11 cellular contexts compared by ENCODE assay signal in genomic region chr6:2450546-2450945, GRCh38.
DNase-seq lines count a peak whose midpoint lies in the region; ATAC-seq and TF ChIP-seq lines count a peak whose summit lies in the region.
"Had no signal": no experiment of that assay in that cellular context is flagged by ENCODE, and none has a peak within 500 bp of the region (broad histone marks: within the 10 kb centered on the region; RNA-seq: fewer than 3 reads in every experiment).

No MANE protein-coding gene starts in this region.

- TF ChIP-seq POLR2A in ovary (IDR thresholded peaks at IDR 0.05), result no peak

- H3K36me3 ChIP-seq in SK-N-SH (replicated peaks in 1 of 2; ENCODE audit: control insufficient read depth in 1 of 2, insufficient read depth in 2 of 2, low read length in 1 of 2), result no peaks in the 10 kb centered on the region
- no peaks in the 10 kb centered on the region for H3K36me3 ChIP-seq in ovary
- H3K36me3 ChIP-seq: breast epithelium had no signal

- H3K4me1 Mint-ChIP-seq in mesothelial cell of epicardium, result peaks cover 31% of the 10 kb centered on the region
- peaks cover 6% of the 10 kb centered on the region for H3K4me1 Mint-ChIP-seq in activated CD4-positive, alpha-beta T cell treated with anti-CD3 and anti-CD28 coated beads, Interleukin-2, amount 10 ng/mL, durations not matched to agents 7 days and 5 days

- WGBS in SK-N-SH (ENCODE audit: low lambda C conversion rate), result 3% methylated on average over 11 of the region's 12 CpGs
- WGBS in ovary, 3 donors, result 7 to 39% (median 8%) methylated on average over 12 of the region's 12 CpGs

- H3K27ac Mint-ChIP-seq in mesothelial cell of epicardium, result no peak overlapping the region
- H3K27ac Mint-ChIP-seq in activated CD4-positive, alpha-beta T cell treated with anti-CD3 and anti-CD28 coated beads, Interleukin-2, amount 10 ng/mL, durations not matched to agents 7 days and 5 days, result no peak overlapping the region
- H3K27ac Mint-ChIP-seq: CD8-positive, alpha-beta T cell had no signal

- H3K27me3 ChIP-seq in SK-N-SH (ENCODE audit: insufficient read depth), result no peaks in the 10 kb centered on the region; the same call in 1 of the 2 replicates
- H3K27me3 ChIP-seq in ovary, result no peaks in the 10 kb centered on the region
- H3K27me3 ChIP-seq: breast epithelium had no signal

- H3K4me2 ChIP-seq in SK-N-SH, result peak overlapping the region; percentile 7; the same call in 1 of the 2 replicates

- H3K4me3 Mint-ChIP-seq in mesothelial cell of epicardium, result no peak overlapping the region
- H3K4me3 Mint-ChIP-seq in activated CD4-positive, alpha-beta T cell treated with anti-CD3 and anti-CD28 coated beads, Interleukin-2, amount 10 ng/mL, durations not matched to agents 7 days and 5 days, result no peak overlapping the region
- H3K4me3 Mint-ChIP-seq: CD8-positive, alpha-beta T cell had no signal

- peaks cover 8% of the 10 kb centered on the region for H3K27me3 Mint-ChIP-seq in mesothelial cell of epicardium (ENCODE audit: low read depth)
- H3K27me3 Mint-ChIP-seq in activated CD4-positive, alpha-beta T cell treated with anti-CD3 and anti-CD28 coated beads, Interleukin-2, amount 10 ng/mL, durations not matched to agents 7 days and 5 days, result peaks cover 11% of the 10 kb centered on the region

- H3K9me2 ChIP-seq in SK-N-SH, result no peaks in the 10 kb centered on the region

- peak; percentile 17 for DNase-seq in DMS79 (lab: John Stamatoyannopoulos, UW)
- DNase-seq in NCI-H2107 (lab: John Stamatoyannopoulos, UW), result peak; percentile 50
- DNase-seq in SK-N-SH, result peak; percentile 68
- DNase-seq in mesothelial cell of epicardium (ENCODE audit: low spot score in 2 of 2, unreplicated experiment in 2 of 2), result peak; percentile 35 to 49
- DNase-seq in activated CD4-positive, alpha-beta T cell treated with anti-CD3 and anti-CD28 coated beads, Interleukin-2, amount 10 ng/mL, durations not matched to agents 7 days and 5 days, result no peak
- DNase-seq in GM03348 (ENCODE audit: low spot score), result no peak
- DNase-seq in ovary, result no peak
- DNase-seq: CD8-positive, alpha-beta T cell; stimulated activated CD4-positive, alpha-beta T cell treated with anti-CD3 and anti-CD28 coated beads, Interleukin-2, amount 100 ng/mL, for 48 hours had no signal

- H3K9ac ChIP-seq in SK-N-SH, result no peak overlapping the region

- TF ChIP-seq RAD21 in SK-N-SH (IDR thresholded peaks at IDR 0.05; ENCODE audit: low read length), result no peak

- H3K27ac ChIP-seq in SK-N-SH (ENCODE audit: low read depth in 2 of 2, low read length in 1 of 2), result no peak overlapping the region
- H3K27ac ChIP-seq in ovary, result no peak overlapping the region
- H3K27ac ChIP-seq: breast epithelium had no signal

- no peak overlapping the region for H3K4me3 ChIP-seq in SK-N-SH (ENCODE audit: low read depth in 2 of 2, low read length in 1 of 2)
- no peak overlapping the region for H3K4me3 ChIP-seq in ovary

- no peaks in the 10 kb centered on the region for H3K9me3 Mint-ChIP-seq in mesothelial cell of epicardium
- H3K9me3 Mint-ChIP-seq in activated CD4-positive, alpha-beta T cell treated with anti-CD3 and anti-CD28 coated beads, Interleukin-2, amount 10 ng/mL, durations not matched to agents 7 days and 5 days, result no peaks in the 10 kb centered on the region
- H3K9me3 Mint-ChIP-seq: CD8-positive, alpha-beta T cell had no signal

- intact Hi-C loops in ovary (cut with DNase I), result no loop called here

- no peaks in the 10 kb centered on the region for H4K20me1 ChIP-seq in SK-N-SH (ENCODE audit: insufficient read depth)

- H2AFZ ChIP-seq in SK-N-SH (ENCODE audit: low read depth), result no peak overlapping the region

- ATAC-seq in GM21528 (IDR thresholded peaks at IDR 0.05; ENCODE audit: low FRiP score, unreplicated experiment), result no peak
- ATAC-seq: CD8-positive, alpha-beta T cell had no signal

- TF ChIP-seq CTCF in SK-N-SH (IDR thresholded peaks at IDR 0.05), result no peak
- TF ChIP-seq CTCF in mesothelial cell of epicardium (IDR thresholded peaks at IDR 0.05; ENCODE audit: unreplicated experiment), result no peak
- no peak for TF ChIP-seq CTCF in ovary (IDR thresholded peaks at IDR 0.05)

- no peaks in the 10 kb centered on the region for H3K79me2 ChIP-seq in SK-N-SH (ENCODE audit: insufficient read depth)

- H3K9me3 ChIP-seq in SK-N-SH, result no peaks in the 10 kb centered on the region
- H3K9me3 ChIP-seq in ovary, result no peaks in the 10 kb centered on the region
- H3K9me3 ChIP-seq: breast epithelium had no signal

- TF ChIP-seq EP300 in SK-N-SH (IDR thresholded peaks at IDR 0.05; ENCODE audit: borderline replicate concordance in 1 of 2, low read depth in 1 of 2, low read length in 1 of 2) (no peak), ovary (IDR thresholded peaks at IDR 0.05) (no peak)

- H3K36me3 Mint-ChIP-seq in mesothelial cell of epicardium, result no peaks in the 10 kb centered on the region
- H3K36me3 Mint-ChIP-seq in activated CD4-positive, alpha-beta T cell treated with anti-CD3 and anti-CD28 coated beads, Interleukin-2, amount 10 ng/mL, durations not matched to agents 7 days and 5 days (ENCODE audit: low read depth), result no peaks in the 10 kb centered on the region
- H3K36me3 Mint-ChIP-seq: CD8-positive, alpha-beta T cell had no signal

- no peaks in the 10 kb centered on the region for H3F3A ChIP-seq in SK-N-SH (replicated peaks; ENCODE audit: insufficient read depth)

- H3K4me1 ChIP-seq in SK-N-SH (ENCODE audit: control insufficient read depth in 1 of 2, insufficient read depth in 2 of 2, low read depth in 1 of 2, low read length in 1 of 2) (peaks cover 0 to 16% of the 10 kb centered on the region in 2 experiments; a peak in 2 of 4 replicates), ovary (ENCODE audit: insufficient read depth) (no peaks in the 10 kb centered on the region)
- H3K4me1 ChIP-seq: breast epithelium had no signal

- POLR2A ChIA-PET in SK-N-SH (lab: Yijun Ruan, JAX), result no interaction called here
- POLR2A ChIA-PET in activated CD4-positive, alpha-beta T cell treated with anti-CD3 and anti-CD28 coated beads, Interleukin-2, amount 10 ng/mL, durations not matched to agents 7 days and 5 days (lab: Charles Lee), result no interaction called here

- CTCF ChIA-PET in SK-N-SH (lab: Yijun Ruan, JAX), result interaction anchor here (0.5 to 2.4 kb wide), 4 partner anchors 20 to 854 kb away, joined by 3 to 15 read pairs (median 6); no protein-coding TSS in a partner anchor
- CTCF ChIA-PET in activated CD4-positive, alpha-beta T cell treated with anti-CD3 and anti-CD28 coated beads, Interleukin-2, amount 10 ng/mL, durations not matched to agents 7 days and 5 days (lab: Charles Lee), result interaction anchor here (0.7 kb wide), 1 partner anchor 1132 kb away, joined by 3 read pairs; no protein-coding TSS in a partner anchor

TF ChIP-seq in SK-N-SH, 30 proteins besides CTCF, POLR2A, EP300 and RAD21 (continues in another document):
- TF ChIP-seq FOSL2 (IDR thresholded peaks at IDR 0.05; ENCODE audit: borderline replicate concordance, low read depth) (no peak), POLR2AphosphoS5 (IDR thresholded peaks at IDR 0.05; ENCODE audit: low read depth, low read length) (no peak), SIN3A (IDR thresholded peaks at IDR 0.05; ENCODE audit: borderline replicate concordance, low read depth, low read length) (no peak), CHD2 (IDR thresholded peaks at IDR 0.05; ENCODE audit: low read length, partially characterized antibody) (no peak), USF2 (IDR thresholded peaks at IDR 0.05; ENCODE audit: borderline replicate concordance, low read depth, low read length) (no peak), IRF3 (IDR thresholded peaks at IDR 0.05; ENCODE audit: low read depth, low read length) (no peak), RFX5 (IDR thresholded peaks at IDR 0.05; ENCODE audit: low read length) (no peak), USF1 (IDR thresholded peaks at IDR 0.05; ENCODE audit: borderline replicate concordance, low read depth) (no peak), PBX3 (IDR thresholded peaks at IDR 0.05) (no peak), SMC3 (IDR thresholded peaks at IDR 0.05; ENCODE audit: low read depth, low read length) (no peak), NRF1 (IDR thresholded peaks at IDR 0.05; ENCODE audit: low read depth, low read length) (no peak), TAF1 (IDR thresholded peaks at IDR 0.05; ENCODE audit: borderline replicate concordance, low read depth, low read length) (no peak), FOXJ3 (CRISPR knock-in tag; IDR thresholded peaks at IDR 0.05) (no peak)

Comparison
In these comparisons a context has a peak if more than half of its experiments do, and no peak if none do; other contexts are left out.
1. DNase-seq: peak in DMS79 (single experiment), NCI-H2107 (single experiment), SK-N-SH (single experiment) and mesothelial cell of epicardium (2 of 2); none in activated CD4-positive, alpha-beta T cell treated with anti-CD3 and anti-CD28 coated beads, Interleukin-2, amount 10 ng/mL, durations not matched to agents 7 days and 5 days (single experiment), GM03348 (single experiment) and ovary (0 of 5).